In the genomic region with DNA sequence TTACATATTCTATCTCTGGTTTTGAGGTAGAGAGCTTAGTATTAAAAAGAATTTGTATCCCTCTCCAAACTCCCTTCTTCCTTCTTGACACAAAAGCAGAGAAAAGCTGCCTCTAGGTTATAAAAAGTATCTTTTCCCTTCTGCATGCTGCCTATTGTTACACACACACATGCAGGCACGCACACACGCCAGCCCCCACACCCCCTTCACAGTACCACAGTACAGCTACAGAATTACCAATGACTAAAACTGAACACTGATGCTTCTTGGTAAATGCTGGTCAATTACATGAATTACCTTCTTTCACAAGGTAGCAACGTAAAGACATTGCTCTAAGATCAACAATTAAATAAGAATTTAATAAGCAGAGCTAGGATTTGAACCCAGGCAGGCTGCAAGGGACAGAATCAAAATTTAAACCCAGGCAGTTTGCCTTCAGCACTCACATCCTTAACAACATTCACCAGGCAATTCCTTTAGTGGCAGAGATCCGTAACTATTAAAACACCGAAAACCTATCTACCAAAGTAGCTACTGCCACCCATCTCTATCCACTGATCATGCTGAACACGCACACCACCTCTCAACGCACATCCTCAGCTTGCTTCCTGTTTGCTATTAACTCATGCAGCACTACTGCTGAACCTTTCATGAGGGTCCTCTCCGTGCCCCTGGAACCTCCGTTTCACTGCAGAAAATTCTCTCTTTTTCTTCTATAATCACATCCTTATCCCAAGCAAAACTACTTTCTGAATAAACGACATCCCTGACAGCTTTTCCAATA, we compare ENCODE assay signal across 9 cellular contexts. TPM values are rescaled to one million over a fixed set of nuclear protein-coding genes. Genes with fewer than 3 reads are reported as not detected.
DNase-seq lines count a peak whose midpoint lies in the region; ATAC-seq and TF ChIP-seq lines count a peak whose summit lies in the region.
"Had no signal": no experiment of that assay in that cellular context is flagged by ENCODE, and none has a peak within 500 bp of the region (broad histone marks: within the 10 kb centered on the region; RNA-seq: fewer than 3 reads in every experiment).

No MANE protein-coding gene starts in this region.

- H3K4me3 ChIP-seq in OCI-LY3 (ENCODE audit: low read length), result peak overlapping the region; percentile 12; the same call in 1 of the 2 replicates
- no peak overlapping the region for H3K4me3 ChIP-seq in gastrocnemius medialis
- no peak overlapping the region for H3K4me3 ChIP-seq in uterus
- H3K4me3 ChIP-seq: prostate gland had no signal

- peak; percentile 20 for ATAC-seq in GM18907 (IDR thresholded peaks at IDR 0.05; ENCODE audit: unreplicated experiment)
- ATAC-seq in gastrocnemius medialis, result no peak
- no peak for ATAC-seq in GM21619 (IDR thresholded peaks at IDR 0.05; ENCODE audit: unreplicated experiment)

- H3K27ac ChIP-seq in OCI-LY3 (ENCODE audit: low read length) (peak overlapping the region; percentile 71), gastrocnemius medialis (peak overlapping the region; percentile 73 to 81 (median 74)), uterus (peak overlapping the region in 1 of 2 donors; percentile 12)
- H3K27ac ChIP-seq: prostate gland had no signal

- H3K4me2 ChIP-seq in OCI-LY3 (ENCODE audit: low read length), result peak overlapping the region; percentile 47

- no peak for TF ChIP-seq CTCF in OCI-LY3 (IDR thresholded peaks at IDR 0.05; ENCODE audit: low read depth, low read length)
- no peak for TF ChIP-seq CTCF in gastrocnemius medialis (IDR thresholded peaks at IDR 0.05 in 4 of 5, conservative IDR thresholded peaks at IDR 0.05 in 1 of 5)
- no peak for TF ChIP-seq CTCF in uterus (IDR thresholded peaks at IDR 0.05)

- H4K20me1 ChIP-seq in OCI-LY3 (ENCODE audit: insufficient read depth, low read length), result peaks cover 74% of the 10 kb centered on the region

- peak; percentile 12 for DNase-seq in effector CD4-positive, alpha-beta T cell
- DNase-seq in gastrocnemius medialis (no peak), AML-193 (lab: John Stamatoyannopoulos, UW) (no peak), globus pallidus (ENCODE audit: low spot score) (no peak), uterus (no peak)

- no peak for TF ChIP-seq POLR2A in gastrocnemius medialis (IDR thresholded peaks at IDR 0.05)
- no peak for TF ChIP-seq POLR2A in uterus (IDR thresholded peaks at IDR 0.05)

- H3K4me1 ChIP-seq in OCI-LY3 (ENCODE audit: low read length), result peaks cover 39% of the 10 kb centered on the region
- peaks cover 67 to 71% of the 10 kb centered on the region in 2 donors for H3K4me1 ChIP-seq in gastrocnemius medialis
- peaks cover 10 to 11% of the 10 kb centered on the region in 2 donors for H3K4me1 ChIP-seq in uterus

- H3K27me3 ChIP-seq in OCI-LY3 (ENCODE audit: low read depth, low read length) (no peaks in the 10 kb centered on the region), gastrocnemius medialis (no peaks in the 10 kb centered on the region), uterus (no peaks in the 10 kb centered on the region)

- H3K9me3 ChIP-seq in OCI-LY3 (ENCODE audit: insufficient read depth, low read length), result no peaks in the 10 kb centered on the region
- no peaks in the 10 kb centered on the region for H3K9me3 ChIP-seq in gastrocnemius medialis
- no peaks in the 10 kb centered on the region for H3K9me3 ChIP-seq in uterus
- H3K9me3 ChIP-seq: prostate gland had no signal

- H3K79me2 ChIP-seq in OCI-LY3 (ENCODE audit: low read length), result peaks cover 97% of the 10 kb centered on the region

- intact Hi-C loops in gastrocnemius medialis (cut with DNase I; ENCODE audit: low total_unique reads), result no loop called here
- intact Hi-C loops in uterus (cut with DNase I; ENCODE audit: low total_unique reads), result loop anchor here (10.0 kb wide), 1 partner anchor 153 kb away; a partner anchor contains a TSS

- no peak overlapping the region for H2AFZ ChIP-seq in OCI-LY3 (ENCODE audit: low read depth, low read length)

- in situ Hi-C loops in gastrocnemius medialis (cut with MboI; ENCODE audit: low sequenced_read_pairs in 4 of 4), result loop anchor here in 2 of 4 donors (5.0 to 25.0 kb wide), 3 partner anchors 93 to 155 kb away; a partner anchor contains a TSS

- H3K36me3 ChIP-seq in OCI-LY3 (replicated peaks; ENCODE audit: low read depth, low read length) (peaks cover 28% of the 10 kb centered on the region), gastrocnemius medialis (peaks cover 0 to 34% of the 10 kb centered on the region in 2 donors), uterus (no peaks in the 10 kb centered on the region)

- H3K9ac ChIP-seq in OCI-LY3 (ENCODE audit: low read length), result no peak overlapping the region

RNA-seq across cellular contexts. Expression of a gene that starts 37.8 kb away (rescaled TPM):
- total RNA-seq in gastrocnemius medialis (1,000 to 10,000 TPM in 3 of 4 donors, 100 to 1,000 TPM in 1; 915 to 1,814 (median 1,174) TPM), uterus (100 to 1,000 TPM; 390 to 894 (median 580) TPM)
